Comparison of ENCODE assay signal across 21 cellular contexts in genomic region chr6:21931641-21932335, GRCh38.
DNase-seq lines count a peak whose midpoint lies in the region; TF ChIP-seq lines count a peak whose summit lies in the region.
"Had no signal": no experiment of that assay in that cellular context is flagged by ENCODE, and none has a peak within 500 bp of the region (broad histone marks: within the 10 kb centered on the region; RNA-seq: fewer than 3 reads in every experiment).

No MANE protein-coding gene starts in this region.

- CTCF ChIA-PET in activated naive CD4-positive, alpha-beta T cell treated with anti-CD3 and anti-CD28 coated beads for 36 hours (lab: Charles Lee), result interaction anchor here (0.6 kb wide), 1 partner anchor 290 kb away, joined by 3 read pairs; no protein-coding TSS in a partner anchor

- H3K27ac Mint-ChIP-seq in activated naive CD4-positive, alpha-beta T cell treated with anti-CD3 and anti-CD28 coated beads for 36 hours, result no peak overlapping the region
- H3K27ac Mint-ChIP-seq in progenitor cell of endocrine pancreas, result no peak overlapping the region
- H3K27ac Mint-ChIP-seq: activated CD4-positive, alpha-beta T cell treated with anti-CD3 and anti-CD28 coated beads, Interleukin-2, amount 10 ng/mL, durations not matched to agents 7 days and 5 days; activated naive CD8-positive, alpha-beta T cell; CD4-positive, CD25-positive, alpha-beta regulatory T cell; T-helper 1 cell treated with Interleukin-12 subunit alpha and Interleukin-12 subunit beta and Interleukin-4 antibody, amounts not matched to agents 30 μg/mL and 1 μg/mL, for 36 hours had no signal

- H3K4me3 Mint-ChIP-seq in activated naive CD4-positive, alpha-beta T cell treated with anti-CD3 and anti-CD28 coated beads for 36 hours, result no peak overlapping the region
- no peak overlapping the region for H3K4me3 Mint-ChIP-seq in progenitor cell of endocrine pancreas (ENCODE audit: low read depth)
- H3K4me3 Mint-ChIP-seq: activated CD4-positive, alpha-beta T cell treated with anti-CD3 and anti-CD28 coated beads, Interleukin-2, amount 10 ng/mL, durations not matched to agents 7 days and 5 days; activated naive CD8-positive, alpha-beta T cell; CD4-positive, CD25-positive, alpha-beta regulatory T cell; T-helper 1 cell treated with Interleukin-12 subunit alpha and Interleukin-12 subunit beta and Interleukin-4 antibody, amounts not matched to agents 30 μg/mL and 1 μg/mL, for 36 hours had no signal

- TF ChIP-seq CTCF in cardiac fibroblast (IDR thresholded peaks at IDR 0.05; ENCODE audit: low read depth, low read length), result no peak
- no peak for TF ChIP-seq CTCF in progenitor cell of endocrine pancreas (IDR thresholded peaks at IDR 0.05; ENCODE audit: unreplicated experiment)

- peaks cover 2% of the 10 kb centered on the region for H3K9me3 Mint-ChIP-seq in activated naive CD4-positive, alpha-beta T cell treated with anti-CD3 and anti-CD28 coated beads for 36 hours
- peaks cover 16% of the 10 kb centered on the region for H3K9me3 Mint-ChIP-seq in progenitor cell of endocrine pancreas (ENCODE audit: low read depth)

- H3K36me3 Mint-ChIP-seq in activated naive CD4-positive, alpha-beta T cell treated with anti-CD3 and anti-CD28 coated beads for 36 hours (ENCODE audit: low read depth), result peaks cover 2% of the 10 kb centered on the region
- H3K36me3 Mint-ChIP-seq in progenitor cell of endocrine pancreas (ENCODE audit: insufficient read depth), result peaks cover 33% of the 10 kb centered on the region
- H3K36me3 Mint-ChIP-seq: activated naive CD8-positive, alpha-beta T cell; CD4-positive, CD25-positive, alpha-beta regulatory T cell had no signal

- peaks cover 2% of the 10 kb centered on the region for H3K27me3 Mint-ChIP-seq in activated naive CD4-positive, alpha-beta T cell treated with anti-CD3 and anti-CD28 coated beads for 36 hours (ENCODE audit: low read depth)
- H3K27me3 Mint-ChIP-seq in progenitor cell of endocrine pancreas, result no peaks in the 10 kb centered on the region
- H3K27me3 Mint-ChIP-seq: activated CD4-positive, alpha-beta T cell treated with anti-CD3 and anti-CD28 coated beads, Interleukin-2, amount 10 ng/mL, durations not matched to agents 7 days and 5 days; activated naive CD8-positive, alpha-beta T cell; CD4-positive, CD25-positive, alpha-beta regulatory T cell had no signal

- H3K4me1 Mint-ChIP-seq in activated naive CD4-positive, alpha-beta T cell treated with anti-CD3 and anti-CD28 coated beads for 36 hours (ENCODE audit: low read depth), result peaks cover 3% of the 10 kb centered on the region
- H3K4me1 Mint-ChIP-seq in progenitor cell of endocrine pancreas (ENCODE audit: low read depth), result peaks cover 15% of the 10 kb centered on the region
- H3K4me1 Mint-ChIP-seq: CD4-positive, CD25-positive, alpha-beta regulatory T cell had no signal

- DNase-seq in GM04503 (ENCODE audit: low read depth) (peak; percentile 24), NCI-H226 (peak; percentile 66), cardiac fibroblast (ENCODE audit: low read depth in 2 of 2) (peak; percentile 34 to 59), myocyte (ENCODE audit: low read depth) (peak; percentile 57), retina (no peak), progenitor cell of endocrine pancreas (ENCODE audit: low spot score, unreplicated experiment) (no peak)
- no peak for DNase-seq in activated naive CD4-positive, alpha-beta T cell treated with anti-CD3 and anti-CD28 coated beads for 36 hours
- no peak for DNase-seq in activated CD4-positive, alpha-beta T cell treated with anti-CD3 and anti-CD28 coated beads, Interleukin-2, amount 50 U/mL, for 4 hours
- DNase-seq: activated CD4-positive, alpha-beta T cell treated with anti-CD3 and anti-CD28 coated beads, Interleukin-2, amount 10 ng/mL, durations not matched to agents 7 days and 5 days; CD4-positive, CD25-positive, alpha-beta regulatory T cell; central memory CD4-positive, alpha-beta T cell; gastrocnemius medialis; NCI-H1105 treated with DMSO at 0.1 percent for 48 hours; NCI-H2081; SJCRH30; stimulated activated CD4-positive, alpha-beta T cell treated with anti-CD3 and anti-CD28 coated beads, Interleukin-4, amount 100 ng/mL, for 24 hours; stimulated activated naive CD4-positive, alpha-beta T cell treated with Interleukin-2 at 50 U/mL for 16 hours had no signal

- no peak overlapping the region for H3K4me3 ChIP-seq in cardiac fibroblast (replicated peaks in 1 of 2; ENCODE audit: low read depth in 2 of 2, low read length in 2 of 2)
- H3K4me3 ChIP-seq: gastrocnemius medialis, lung, right atrium auricular region, SJCRH30 had no signal

- intact Hi-C loops in activated naive CD4-positive, alpha-beta T cell treated with anti-CD3 and anti-CD28 coated beads for 36 hours (cut with micrococcal nuclease), result loop anchor here (10.0 kb wide), 1 partner anchor 1367 kb away; no protein-coding TSS in a partner anchor

Comparison
In these comparisons a context has a peak if more than half of its experiments do, and no peak if none do; other contexts are left out.
1. DNase-seq: peak in GM04503 (single experiment), NCI-H226 (single experiment), cardiac fibroblast (2 of 2) and myocyte (single experiment); none in retina (single experiment), activated naive CD4-positive, alpha-beta T cell treated with anti-CD3 and anti-CD28 coated beads for 36 hours (single experiment), progenitor cell of endocrine pancreas (single experiment) and activated CD4-positive, alpha-beta T cell treated with anti-CD3 and anti-CD28 coated beads, Interleukin-2, amount 50 U/mL, for 4 hours (0 of 2).